ENCODE assay signal across 22 cellular contexts in the genomic region with DNA sequence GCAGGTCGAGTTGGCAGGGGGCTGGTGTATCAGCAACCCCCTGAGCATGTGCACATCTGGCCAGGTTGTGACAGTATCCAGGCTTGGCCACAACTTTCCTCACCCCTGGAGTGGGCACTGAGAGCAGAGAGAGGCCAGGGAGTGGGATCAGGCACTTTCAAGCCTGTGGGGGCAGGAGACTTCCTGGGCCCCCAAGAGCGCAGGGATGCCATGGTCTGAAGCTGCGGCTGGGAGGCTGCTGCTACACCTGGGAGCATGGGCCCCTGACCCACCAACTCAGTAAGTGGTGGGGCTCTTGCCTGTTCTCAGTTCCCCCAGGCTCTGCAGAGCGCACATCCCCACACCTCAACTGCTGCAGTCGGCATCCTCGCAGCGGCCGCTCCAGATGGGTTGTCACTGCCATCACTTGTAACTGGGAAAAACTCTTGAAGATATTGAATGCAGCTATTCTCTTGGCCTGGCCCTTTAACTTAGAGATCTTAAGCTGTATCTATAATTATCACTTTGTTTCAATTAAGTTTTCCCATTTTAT.
"Had no signal": no experiment of that assay in that cellular context is flagged by ENCODE, and none has a peak within 500 bp of the region (broad histone marks: within the 10 kb centered on the region; RNA-seq: fewer than 3 reads in every experiment).

No MANE protein-coding gene starts in this region.

- H3K4me3 ChIP-seq: Peyer's patch, SK-N-MC had no signal

- H3K9me3 ChIP-seq: Peyer's patch had no signal

- H3K27ac Mint-ChIP-seq: activated CD4-positive, alpha-beta T cell treated with anti-CD3 and anti-CD28 coated beads, Interleukin-2, amount 10 ng/mL, durations not matched to agents 24 days and 14 days; activated CD8-positive, alpha-beta T cell treated with anti-CD3 and anti-CD28 coated beads for 36 hours; activated naive CD4-positive, alpha-beta T cell treated with anti-CD3 and anti-CD28 coated beads, Interleukin-2, amount 50 U/mL, for 24 hours; activated naive CD8-positive, alpha-beta T cell treated with anti-CD3 and anti-CD28 coated beads, Interleukin-2, amount 10 ng/mL, durations not matched to agents 7 days and 5 days; activated T-cell treated with anti-CD3 and anti-CD28 coated beads, Interleukin-2, amount 50 U/mL, for 24 hours; activated T-helper 2 cell treated with anti-CD3 and anti-CD28 coated beads, Interferon-gamma antibody, Interleukin-2, Interleukin-4, amounts not matched to agents 10 μg/mL and 5 μg/mL and 100 μg/mL, durations not matched to agents 14 hours and 24 hours and 36 hours had no signal

- H3K4me3 Mint-ChIP-seq: activated CD4-positive, alpha-beta T cell treated with anti-CD3 and anti-CD28 coated beads, Interleukin-2, amount 10 ng/mL, durations not matched to agents 24 days and 14 days; activated CD8-positive, alpha-beta T cell treated with anti-CD3 and anti-CD28 coated beads for 36 hours; activated naive CD4-positive, alpha-beta T cell treated with anti-CD3 and anti-CD28 coated beads, Interleukin-2, amount 50 U/mL, for 24 hours; activated naive CD8-positive, alpha-beta T cell treated with anti-CD3 and anti-CD28 coated beads, Interleukin-2, amount 10 ng/mL, durations not matched to agents 7 days and 5 days; activated T-cell treated with anti-CD3 and anti-CD28 coated beads, Interleukin-2, amount 50 U/mL, for 24 hours; brain had no signal

- H3K27ac ChIP-seq: Peyer's patch, SK-N-MC had no signal

- DNase-seq: activated CD4-positive, alpha-beta T cell treated with anti-CD3 and anti-CD28 coated beads, Interleukin-2, amount 10 ng/mL, durations not matched to agents 24 days and 14 days; activated CD4-positive, alpha-beta T cell treated with anti-CD3 and anti-CD28 coated beads, Interleukin-2, amount 50 U/mL, for 4 hours; activated gamma-delta T cell; activated naive CD4-positive, alpha-beta T cell treated with Interleukin-2 at 50 U/mL for 16 hours; activated naive CD8-positive, alpha-beta T cell treated with anti-CD3 and anti-CD28 coated beads, Interleukin-2, amount 10 ng/mL, durations not matched to agents 7 days and 5 days; activated T-cell treated with anti-CD3 and anti-CD28 coated beads, Interleukin-2, amount 50 U/mL, for 24 hours; amygdala; caudate nucleus; KBM-7; NCI-H187; NCI-H2029 treated with DMSO at 0.1 percent for 48 hours; NCI-H526; NK-92 treated with Interleukin-12 subunit alpha and Interleukin-12 subunit beta, amount 100 ng/mL, for 24 hours; PC-3; Peyer's patch; T1000 had no signal

- H3K27me3 Mint-ChIP-seq: activated CD4-positive, alpha-beta T cell treated with anti-CD3 and anti-CD28 coated beads, Interleukin-2, amount 10 ng/mL, durations not matched to agents 24 days and 14 days; activated CD8-positive, alpha-beta T cell treated with anti-CD3 and anti-CD28 coated beads for 36 hours; activated naive CD4-positive, alpha-beta T cell treated with anti-CD3 and anti-CD28 coated beads, Interleukin-2, amount 50 U/mL, for 24 hours; activated naive CD8-positive, alpha-beta T cell treated with anti-CD3 and anti-CD28 coated beads, Interleukin-2, amount 10 ng/mL, durations not matched to agents 7 days and 5 days; activated T-cell treated with anti-CD3 and anti-CD28 coated beads, Interleukin-2, amount 50 U/mL, for 24 hours; brain had no signal

- H3K27me3 ChIP-seq: Peyer's patch had no signal

- ATAC-seq: PC-3 had no signal

- H3K4me1 ChIP-seq: Peyer's patch had no signal

- H3K4me1 Mint-ChIP-seq: activated CD4-positive, alpha-beta T cell treated with anti-CD3 and anti-CD28 coated beads, Interleukin-2, amount 10 ng/mL, durations not matched to agents 24 days and 14 days; activated naive CD4-positive, alpha-beta T cell treated with anti-CD3 and anti-CD28 coated beads, Interleukin-2, amount 50 U/mL, for 24 hours had no signal

- H3K36me3 ChIP-seq: Peyer's patch had no signal

- H3K9me3 Mint-ChIP-seq: activated CD4-positive, alpha-beta T cell treated with anti-CD3 and anti-CD28 coated beads, Interleukin-2, amount 10 ng/mL, durations not matched to agents 24 days and 14 days; activated CD8-positive, alpha-beta T cell treated with anti-CD3 and anti-CD28 coated beads for 36 hours; activated naive CD4-positive, alpha-beta T cell treated with anti-CD3 and anti-CD28 coated beads, Interleukin-2, amount 50 U/mL, for 24 hours; activated naive CD8-positive, alpha-beta T cell treated with anti-CD3 and anti-CD28 coated beads, Interleukin-2, amount 10 ng/mL, durations not matched to agents 7 days and 5 days; activated T-cell treated with anti-CD3 and anti-CD28 coated beads, Interleukin-2, amount 50 U/mL, for 24 hours; activated T-helper 2 cell treated with anti-CD3 and anti-CD28 coated beads, Interferon-gamma antibody, Interleukin-2, Interleukin-4, amounts not matched to agents 10 μg/mL and 5 μg/mL and 100 μg/mL, durations not matched to agents 14 hours and 24 hours and 36 hours had no signal

- H3K36me3 Mint-ChIP-seq: activated naive CD4-positive, alpha-beta T cell treated with anti-CD3 and anti-CD28 coated beads, Interleukin-2, amount 50 U/mL, for 24 hours; activated naive CD8-positive, alpha-beta T cell treated with anti-CD3 and anti-CD28 coated beads, Interleukin-2, amount 10 ng/mL, durations not matched to agents 7 days and 5 days; brain had no signal

- FAIRE-seq: astrocyte had no signal
